In genomic region chr16:17668411-17668810, GRCh38 we compare ENCODE assay signal across 26 cellular contexts.
DNase-seq lines count a peak whose midpoint lies in the region; ATAC-seq, FAIRE-seq and TF ChIP-seq lines count a peak whose summit lies in the region.
"Had no signal": no experiment of that assay in that cellular context is flagged by ENCODE, and none has a peak within 500 bp of the region (broad histone marks: within the 10 kb centered on the region; RNA-seq: fewer than 3 reads in every experiment).

No MANE protein-coding gene starts in this region.

- H2BK12ac ChIP-seq in H1 (ENCODE audit: low read depth, low read length), result 0 out of 2 replicates have a peak overlapping the region, but pooled peaks have one; percentile 4

- FAIRE-seq in H1 (lab: Jason Lieb, UNC), result no peak
- no peak for FAIRE-seq in urothelium cell line (lab: Jason Lieb, UNC)
- FAIRE-seq: A549, D721Med, GM12878, GM19239, H54 had no signal

- 0 out of 2 replicates have a peak, but pooled peaks cover under 1% of the 10 kb centered on the region for H3K36me3 ChIP-seq in GM23338 (ENCODE audit: insufficient read depth)
- no peaks in the 10 kb centered on the region for H3K36me3 ChIP-seq in H1 (ENCODE audit: control insufficient read depth in 2 of 4, insufficient read depth in 4 of 4, low read length in 3 of 4)
- H3K36me3 ChIP-seq: BE2C; BLaER1 treated with 17β-estradiol and CSF1 and Interleukin-3, amounts not matched to agents 10 nM and 100 nM; HAP-1 had no signal

- no peak overlapping the region for H2BK15ac ChIP-seq in H1 (ENCODE audit: low read length)

- WGBS in H1 (ENCODE audit: extremely low coverage in 1 of 2, insufficient coverage in 1 of 2, insufficient read length in 1 of 2, insufficient replicate concordance in 2 of 2, low coverage in 1 of 2, low lambda C conversion rate in 2 of 2, missing lambda C conversion rate in 1 of 2), 2 experiments, result 81% methylated on average over 3 of the region's 3 CpGs; no CpG with 5 or more reads in 1 of the 2 experiments

- H3K9me3 Mint-ChIP-seq in GM23338 (peaks cover 8% of the 10 kb centered on the region; the same call in 2 of the 3 replicates), nephron progenitor cell (peaks cover 12% of the 10 kb centered on the region)
- H3K9me3 Mint-ChIP-seq: CD4-positive, alpha-beta T cell; HFFc6 had no signal

- no peaks in the 10 kb centered on the region for H3F3A ChIP-seq in GM23338 (replicated peaks; ENCODE audit: low read depth)

- H3K23ac ChIP-seq in H1 (ENCODE audit: insufficient read length), result no peak overlapping the region

- no peak for TF ChIP-seq POLR2A in H1 (IDR thresholded peaks at IDR 0.05; ENCODE audit: control extremely low read depth in 1 of 2, low read depth in 2 of 2, low read length in 2 of 2)

- H2AK5ac ChIP-seq in H1 (ENCODE audit: low read depth, low read length), result no peak overlapping the region

- H3K27me3 ChIP-seq in GM23338 (ENCODE audit: insufficient read depth) (no peaks in the 10 kb centered on the region), H1 (replicated peaks in 1 of 4; ENCODE audit: control insufficient read depth in 3 of 4, extremely low read depth in 1 of 4, insufficient read depth in 3 of 4, low read length in 3 of 4) (no peaks in the 10 kb centered on the region)
- H3K27me3 ChIP-seq: BE2C; BLaER1 treated with 17β-estradiol and CSF1 and Interleukin-3, amounts not matched to agents 10 nM and 100 nM had no signal

- CTCF ChIA-PET in H1 (lab: Charles Lee; ENCODE audit: partially characterized antibody), result interaction anchor here (1.3 kb wide), 1 partner anchor 10 kb away, joined by 3 read pairs; no protein-coding TSS in a partner anchor

- H3K23me2 ChIP-seq in H1 (ENCODE audit: low read depth, low read length), result no peaks in the 10 kb centered on the region

- no peak overlapping the region for H2BK5ac ChIP-seq in H1 (ENCODE audit: low read depth, low read length)

- no peak for TF ChIP-seq RAD21 in H1 (IDR thresholded peaks at IDR 0.05 in 1 of 2, conservative IDR thresholded peaks at IDR 0.05 in 1 of 2; ENCODE audit: low read depth in 2 of 2, low read length in 2 of 2)

- H3K4me3 ChIP-seq in GM23338 (no peak overlapping the region), H1 (ENCODE audit: extremely low read depth in 1 of 4, insufficient read depth in 2 of 4, low read depth in 3 of 4, low read length in 4 of 4) (no peak overlapping the region)
- H3K4me3 ChIP-seq: A549; BLaER1 treated with 17β-estradiol and CSF1 and Interleukin-3, amounts not matched to agents 10 nM and 100 nM; GM12878; GM23248; HAP-1 had no signal

- H3K9ac ChIP-seq in H1 (replicated peaks in 1 of 4; ENCODE audit: extremely low read depth in 1 of 4, low read depth in 3 of 4, low read length in 3 of 4), result no peak overlapping the region
- H3K9ac ChIP-seq: BLaER1 treated with 17β-estradiol and CSF1 and Interleukin-3, amounts not matched to agents 10 nM and 100 nM; GM23248 had no signal

- H4K8ac ChIP-seq in H1 (ENCODE audit: extremely low read depth, insufficient read depth, low read length), result no peak overlapping the region

- peaks cover 8% of the 10 kb centered on the region; the same call in 1 of the 2 replicates for H3K9me2 ChIP-seq in GM23338 (ENCODE audit: insufficient read depth)

- no peak overlapping the region for H4K91ac ChIP-seq in H1 (replicated peaks; ENCODE audit: insufficient read length, low read length)

- ATAC-seq in GM23338 (no peak), HG03196 (IDR thresholded peaks at IDR 0.05; ENCODE audit: unreplicated experiment) (no peak)
- ATAC-seq: A549, GM12878 had no signal

- no peaks in the 10 kb centered on the region for H3K4me1 ChIP-seq in GM23338 (ENCODE audit: insufficient read depth)
- H3K4me1 ChIP-seq in H1 (replicated peaks in 1 of 4; ENCODE audit: control insufficient read depth in 3 of 4, insufficient read depth in 4 of 4, low read length in 3 of 4), result no peaks in the 10 kb centered on the region
- H3K4me1 ChIP-seq: A549, BE2C, HAP-1 had no signal

- H3K9me3 ChIP-seq in H1 (ENCODE audit: insufficient read depth in 2 of 2, low read depth in 1 of 2, low read length in 1 of 2), result peaks cover 0 to 2% of the 10 kb centered on the region in 2 experiments; a peak in 1 of 4 replicates
- H3K9me3 ChIP-seq: A549, BE2C, HAP-1 had no signal

- H3K27me3 Mint-ChIP-seq in GM23338 (ENCODE audit: insufficient read depth, low read depth, poor library complexity), result no peaks in the 10 kb centered on the region
- no peaks in the 10 kb centered on the region for H3K27me3 Mint-ChIP-seq in nephron progenitor cell (ENCODE audit: low read depth, poor library complexity)
- H3K27me3 Mint-ChIP-seq: CD8-positive, alpha-beta memory T cell had no signal

- no peak overlapping the region for H2BK20ac ChIP-seq in H1 (ENCODE audit: low read length)

- H3K27ac Mint-ChIP-seq in GM23338 (no peak overlapping the region), nephron progenitor cell (peak overlapping the region; percentile 97)
- H3K27ac Mint-ChIP-seq: CD14-positive monocyte; CD4-positive, alpha-beta T cell; CD8-positive, alpha-beta memory T cell; HFFc6 had no signal

- no peak overlapping the region for H3K18ac ChIP-seq in H1 (ENCODE audit: extremely low read depth, low read length)

- no peak overlapping the region for H3K4me2 ChIP-seq in GM23338
- H3K4me2 ChIP-seq in H1 (ENCODE audit: insufficient read depth in 1 of 2, low read depth in 2 of 2, low read length in 2 of 2), result no peak overlapping the region
- H3K4me2 ChIP-seq: A549; BLaER1 treated with 17β-estradiol and CSF1 and Interleukin-3, amounts not matched to agents 10 nM and 100 nM had no signal

- no peak overlapping the region for H4K5ac ChIP-seq in H1 (ENCODE audit: insufficient read length, low read depth, low read length)

- no peak overlapping the region for H3K27ac ChIP-seq in GM23338 (ENCODE audit: low read depth)
- no peak overlapping the region for H3K27ac ChIP-seq in H1 (ENCODE audit: low read depth, low read length)
- H3K27ac ChIP-seq: A549; BLaER1 treated with 17β-estradiol and CSF1 and Interleukin-3, amounts not matched to agents 10 nM and 100 nM; GM23248 had no signal

- no peak for TF ChIP-seq EP300 in H1 (IDR thresholded peaks at IDR 0.05; ENCODE audit: borderline replicate concordance in 1 of 2, low read depth in 2 of 2, low read length in 2 of 2)

- no peak overlapping the region for H2BK120ac ChIP-seq in H1 (replicated peaks; ENCODE audit: low read depth, low read length)

- H2AFZ ChIP-seq in GM23338 (peak overlapping the region; percentile 69), H1 (ENCODE audit: low read length) (peak overlapping the region; percentile 63)
- H2AFZ ChIP-seq: GM23248 had no signal

- POLR2A ChIA-PET in H1 (lab: Charles Lee; ENCODE audit: partially characterized antibody), result no interaction called here

- no peak overlapping the region for H3K56ac ChIP-seq in H1 (replicated peaks; ENCODE audit: insufficient read length, low read depth, low read length)

- H4K20me1 ChIP-seq in GM23338 (replicated peaks; ENCODE audit: insufficient read depth) (no peaks in the 10 kb centered on the region; the same call in 1 of the 2 replicates), H1 (replicated peaks in 1 of 2; ENCODE audit: control insufficient read depth in 1 of 2, insufficient read depth in 2 of 2, low read length in 2 of 2) (no peaks in the 10 kb centered on the region)
- H4K20me1 ChIP-seq: BLaER1 treated with 17β-estradiol and CSF1 and Interleukin-3, amounts not matched to agents 10 nM and 100 nM had no signal

- TF ChIP-seq CTCF in GM23338 (conservative IDR thresholded peaks at IDR 0.05; ENCODE audit: low read depth in 2 of 2) (no peak), H1 (IDR thresholded peaks at IDR 0.05; ENCODE audit: control extremely low read depth in 1 of 3, insufficient read depth in 1 of 3, low read depth in 1 of 3, low read length in 3 of 3) (no peak), nephron progenitor cell (IDR thresholded peaks at IDR 0.05) (no peak)

- no peaks in the 10 kb centered on the region for H3K4me1 Mint-ChIP-seq in GM23338
- peaks cover 27% of the 10 kb centered on the region for H3K4me1 Mint-ChIP-seq in nephron progenitor cell
- H3K4me1 Mint-ChIP-seq: CD14-positive monocyte; CD8-positive, alpha-beta memory T cell had no signal

- H3K79me2 ChIP-seq in GM23338 (replicated peaks; ENCODE audit: insufficient read depth) (no peaks in the 10 kb centered on the region), H1 (ENCODE audit: control insufficient read depth in 1 of 2, insufficient read depth in 2 of 2, low read length in 2 of 2) (no peaks in the 10 kb centered on the region)

- H3K14ac ChIP-seq in H1 (ENCODE audit: insufficient read length), result no peak overlapping the region

- no peaks in the 10 kb centered on the region for H3K36me3 Mint-ChIP-seq in GM23338 (ENCODE audit: low read depth)
- H3K36me3 Mint-ChIP-seq in nephron progenitor cell (ENCODE audit: low read depth), result no peaks in the 10 kb centered on the region
- H3K36me3 Mint-ChIP-seq: CD14-positive monocyte; CD8-positive, alpha-beta memory T cell had no signal

- no peak for DNase-seq in GM23338 (ENCODE audit: low spot score)
- no peak for DNase-seq in H1 (ENCODE audit: low read depth in 1 of 2, low spot score in 2 of 2)
- DNase-seq in nephron progenitor cell, result no peak
- DNase-seq in activated CD4-positive, CD25-positive, alpha-beta regulatory T cell treated with anti-CD3 and anti-CD28 coated beads, Interleukin-2, amount 50 U/mL, for 72 hours, result no peak
- no peak for DNase-seq in urothelium cell line (ENCODE audit: low spot score)
- DNase-seq: 8988T; ACHN; AML-193; BE2C; CD4-positive, alpha-beta T cell; CD8-positive, alpha-beta memory T cell; DMS 273 treated with DMSO at 0.1 percent for 48 hours; DMS79; EL; GDM1; GM23248; HFFc6 had no signal

- H3K4me3 Mint-ChIP-seq in GM23338, result no peak overlapping the region
- no peak overlapping the region for H3K4me3 Mint-ChIP-seq in nephron progenitor cell
- H3K4me3 Mint-ChIP-seq: CD14-positive monocyte; CD4-positive, alpha-beta T cell; CD8-positive, alpha-beta memory T cell; HFFc6 had no signal

- no peaks in the 10 kb centered on the region for H3K79me1 ChIP-seq in H1 (ENCODE audit: low read depth, low read length)

- no peak overlapping the region for H3K4ac ChIP-seq in H1 (replicated peaks; ENCODE audit: insufficient read length, low read depth, low read length)

TF ChIP-seq in GM23338, 12 proteins besides CTCF, POLR2A, EP300 and RAD21 (continues in another document):
- TF ChIP-seq STAT1 (IDR thresholded peaks at IDR 0.05; ENCODE audit: unreplicated experiment), result no peak
- TF ChIP-seq ZNF331 (CRISPR knock-in tag; IDR thresholded peaks at IDR 0.05; ENCODE audit: low read depth), result no peak
- TF ChIP-seq NANOG (IDR thresholded peaks at IDR 0.05; ENCODE audit: borderline replicate concordance), result no peak
- TF ChIP-seq EZH2phosphoT487 (IDR thresholded peaks at IDR 0.05; ENCODE audit: unreplicated experiment), result no peak

TF ChIP-seq in H1, 55 proteins besides CTCF, POLR2A, EP300 and RAD21 (continues in another document):
- TF ChIP-seq BACH1 (IDR thresholded peaks at IDR 0.05; ENCODE audit: low read length) (no peak), EGR1 (IDR thresholded peaks at IDR 0.05; ENCODE audit: borderline replicate concordance, low read depth, low read length) (no peak), E2F6 (IDR thresholded peaks at IDR 0.05) (no peak)
